26 cellular contexts compared by ENCODE assay signal in genomic region chr18:36200354-36200771, GRCh38.
"Had no signal": no experiment of that assay in that cellular context is flagged by ENCODE, and none has a peak within 500 bp of the region (broad histone marks: within the 10 kb centered on the region; RNA-seq: fewer than 3 reads in every experiment).

No MANE protein-coding gene starts in this region.

- H3K27me3 ChIP-seq: heart right ventricle, ovary, right lobe of liver, upper lobe of right lung had no signal

- DNase-seq: activated B cell treated with CpG ODN at 0.5 μM for 24 hours; activated CD4-positive, alpha-beta T cell treated with anti-CD3 and anti-CD28 coated beads, Interleukin-2, amount 50 U/mL, for 1 hour; activated CD8-positive, alpha-beta T cell treated with anti-CD3 and anti-CD28 coated beads for 36 hours; activated naive CD8-positive, alpha-beta T cell treated with anti-CD3 and anti-CD28 coated beads, Interleukin-2, amount 50 U/mL, for 24 hours; activated T-cell treated with anti-CD3 and anti-CD28 coated beads, Interleukin-2, amount 50 U/mL, for 4 hours; amygdala; caudate nucleus; cortex of kidney; effector memory CD8-positive, alpha-beta T cell; foreskin fibroblast; heart right ventricle; left ventricle myocardium superior; nephron progenitor cell; ovary; stimulated activated CD4-positive, alpha-beta T cell treated with anti-CD3 and anti-CD28 coated beads, Interleukin-12 subunit alpha, Interleukin-12 subunit beta, amount 100 ng/mL, for 4 hours; stimulated activated CD4-positive, alpha-beta T cell treated with anti-CD3 and anti-CD28 coated beads, Interleukin-4, amount 100 ng/mL, for 24 hours; stimulated activated naive CD8-positive, alpha-beta T cell treated with anti-CD3 and anti-CD28 coated beads, Interleukin-15, amount 100 ng/mL, for 72 hours; substantia nigra; T-helper 9 cell; upper lobe of right lung had no signal

- H3K4me1 Mint-ChIP-seq: activated B cell treated with CpG ODN at 0.5 μM for 24 hours; activated naive CD4-positive, alpha-beta T cell treated with anti-CD3 and anti-CD28 coated beads, Interleukin-2, amount 50 U/mL, for 24 hours; activated naive CD8-positive, alpha-beta T cell treated with anti-CD3 and anti-CD28 coated beads, Interleukin-2, amount 50 U/mL, for 24 hours; activated T-helper 17 cell treated with anti-CD3 and anti-CD28 coated beads, Interleukin-2, amount 50 U/mL, for 72 hours; nephron progenitor cell; stimulated activated memory B cell treated with anti-CD40 and anti-IgM and Interleukin-4, amounts not matched to agents 10 μg/mL and 1 μg/mL and 100 μg/mL, for 72 hours; stimulated activated naive CD8-positive, alpha-beta T cell treated with anti-CD3 and anti-CD28 coated beads, Interleukin-15, amount 100 ng/mL, for 72 hours had no signal

- H3K36me3 Mint-ChIP-seq: activated naive CD4-positive, alpha-beta T cell treated with anti-CD3 and anti-CD28 coated beads, Interleukin-2, amount 50 U/mL, for 24 hours; stimulated activated memory B cell treated with anti-CD40 and anti-IgM and Interleukin-4, amounts not matched to agents 10 μg/mL and 1 μg/mL and 100 μg/mL, for 72 hours had no signal

- H3K27ac Mint-ChIP-seq: activated B cell treated with CpG ODN at 0.5 μM for 24 hours; activated CD8-positive, alpha-beta T cell treated with anti-CD3 and anti-CD28 coated beads for 36 hours; activated naive CD4-positive, alpha-beta T cell treated with anti-CD3 and anti-CD28 coated beads, Interleukin-2, amount 50 U/mL, for 24 hours; activated naive CD8-positive, alpha-beta T cell treated with anti-CD3 and anti-CD28 coated beads, Interleukin-2, amount 50 U/mL, for 24 hours; activated T-helper 17 cell treated with anti-CD3 and anti-CD28 coated beads, Interleukin-2, amount 50 U/mL, for 72 hours; effector memory CD8-positive, alpha-beta T cell; nephron progenitor cell; progenitor cell of endocrine pancreas; stimulated activated memory B cell treated with anti-CD40 and anti-IgM and Interleukin-4, amounts not matched to agents 10 μg/mL and 1 μg/mL and 100 μg/mL, for 72 hours; T-helper 1 cell treated with Interleukin-12 subunit alpha and Interleukin-12 subunit beta and Interleukin-4 antibody, amounts not matched to agents 30 μg/mL and 1 μg/mL, for 36 hours had no signal

- H3K9me3 ChIP-seq: heart right ventricle, ovary, right lobe of liver, upper lobe of right lung had no signal

- H3K4me3 ChIP-seq: heart right ventricle, ovary, right lobe of liver, upper lobe of right lung had no signal

- H3K4me1 ChIP-seq: right lobe of liver, upper lobe of right lung had no signal

- H3K9me3 Mint-ChIP-seq: activated B cell treated with CpG ODN at 0.5 μM for 24 hours; activated CD8-positive, alpha-beta T cell treated with anti-CD3 and anti-CD28 coated beads for 36 hours; activated naive CD4-positive, alpha-beta T cell treated with anti-CD3 and anti-CD28 coated beads, Interleukin-2, amount 50 U/mL, for 24 hours; activated naive CD8-positive, alpha-beta T cell treated with anti-CD3 and anti-CD28 coated beads, Interleukin-2, amount 50 U/mL, for 24 hours; activated T-cell treated with anti-CD3 and anti-CD28 coated beads, Interleukin-2, amount 50 U/mL, for 4 hours; activated T-helper 17 cell treated with anti-CD3 and anti-CD28 coated beads, Interleukin-2, amount 50 U/mL, for 72 hours; effector memory CD8-positive, alpha-beta T cell; nephron progenitor cell; stimulated activated memory B cell treated with anti-CD40 and anti-IgM and Interleukin-4, amounts not matched to agents 10 μg/mL and 1 μg/mL and 100 μg/mL, for 72 hours; stimulated activated naive CD8-positive, alpha-beta T cell treated with anti-CD3 and anti-CD28 coated beads, Interleukin-15, amount 100 ng/mL, for 72 hours; T-helper 1 cell treated with Interleukin-12 subunit alpha and Interleukin-12 subunit beta and Interleukin-4 antibody, amounts not matched to agents 30 μg/mL and 1 μg/mL, for 36 hours had no signal

- H3K27me3 Mint-ChIP-seq: activated naive CD4-positive, alpha-beta T cell treated with anti-CD3 and anti-CD28 coated beads, Interleukin-2, amount 50 U/mL, for 24 hours; activated naive CD8-positive, alpha-beta T cell treated with anti-CD3 and anti-CD28 coated beads, Interleukin-2, amount 50 U/mL, for 24 hours; activated T-helper 17 cell treated with anti-CD3 and anti-CD28 coated beads, Interleukin-2, amount 50 U/mL, for 72 hours had no signal

- H3K27ac ChIP-seq: heart right ventricle, ovary, right lobe of liver, upper lobe of right lung had no signal

- ATAC-seq: activated CD8-positive, alpha-beta T cell treated with anti-CD3 and anti-CD28 coated beads for 36 hours; activated naive CD8-positive, alpha-beta T cell treated with anti-CD3 and anti-CD28 coated beads, Interleukin-2, amount 50 U/mL, for 24 hours; activated T-cell treated with anti-CD3 and anti-CD28 coated beads, Interleukin-2, amount 50 U/mL, for 4 hours; activated T-helper 17 cell treated with anti-CD3 and anti-CD28 coated beads, Interleukin-2, amount 50 U/mL, for 72 hours; effector memory CD8-positive, alpha-beta T cell; left ventricle myocardium superior; stimulated activated memory B cell treated with anti-CD40 and anti-IgM and Interleukin-4, amounts not matched to agents 10 μg/mL and 1 μg/mL and 100 μg/mL, for 72 hours; stimulated activated naive CD8-positive, alpha-beta T cell treated with anti-CD3 and anti-CD28 coated beads, Interleukin-15, amount 100 ng/mL, for 72 hours had no signal

- H3K36me3 ChIP-seq: heart right ventricle, ovary, upper lobe of right lung had no signal

- H3K4me3 Mint-ChIP-seq: activated B cell treated with CpG ODN at 0.5 μM for 24 hours; activated CD8-positive, alpha-beta T cell treated with anti-CD3 and anti-CD28 coated beads for 36 hours; activated naive CD4-positive, alpha-beta T cell treated with anti-CD3 and anti-CD28 coated beads, Interleukin-2, amount 50 U/mL, for 24 hours; activated naive CD8-positive, alpha-beta T cell treated with anti-CD3 and anti-CD28 coated beads, Interleukin-2, amount 50 U/mL, for 24 hours; activated T-cell treated with anti-CD3 and anti-CD28 coated beads, Interleukin-2, amount 50 U/mL, for 4 hours; activated T-helper 17 cell treated with anti-CD3 and anti-CD28 coated beads, Interleukin-2, amount 50 U/mL, for 72 hours; effector memory CD8-positive, alpha-beta T cell; nephron progenitor cell; stimulated activated memory B cell treated with anti-CD40 and anti-IgM and Interleukin-4, amounts not matched to agents 10 μg/mL and 1 μg/mL and 100 μg/mL, for 72 hours; stimulated activated naive CD8-positive, alpha-beta T cell treated with anti-CD3 and anti-CD28 coated beads, Interleukin-15, amount 100 ng/mL, for 72 hours; T-helper 1 cell treated with Interleukin-12 subunit alpha and Interleukin-12 subunit beta and Interleukin-4 antibody, amounts not matched to agents 30 μg/mL and 1 μg/mL, for 36 hours had no signal
